Comparison of ENCODE assay signal across 8 cellular contexts in genomic region chr22:49936018-49936972, GRCh38. TPM values are rescaled to one million over a fixed set of nuclear protein-coding genes. Genes with fewer than 3 reads are reported as not detected.
DNase-seq lines count a peak whose midpoint lies in the region; ATAC-seq lines count a peak whose summit lies in the region.

No MANE protein-coding gene starts in this region.

- ATAC-seq in GM21786 (IDR thresholded peaks at IDR 0.05; ENCODE audit: unreplicated experiment) (peak; percentile 55), T-helper 17 cell (peak; percentile 85), sciatic nerve (peak; percentile 59)

- peak; percentile 88 for DNase-seq in ELR (ENCODE audit: low read depth)
- DNase-seq in KBM-7, result peak; percentile 85
- DNase-seq in T-helper 17 cell, result peak; percentile 90 to 94 (median 94)
- peak; percentile 33 for DNase-seq in amniotic stem cell (lab: John Stamatoyannopoulos, UW)
- DNase-seq in hepatic stellate cell (ENCODE audit: low spot score), result peak; percentile 78
- DNase-seq in sciatic nerve (ENCODE audit: low spot score), result peak; percentile 92
- DNase-seq in NCI-H2107 treated with DMSO at 0.1 percent for 48 hours (lab: John Stamatoyannopoulos, UW; ENCODE audit: unreplicated experiment), result no peak

- intact Hi-C loops in sciatic nerve (cut with DNase I), result no loop called here

- H3K36me3 Mint-ChIP-seq in T-helper 17 cell (ENCODE audit: low read depth), result no peaks in the 10 kb centered on the region

- H3K4me1 Mint-ChIP-seq in T-helper 17 cell, result peaks cover 13% of the 10 kb centered on the region

- H3K27me3 Mint-ChIP-seq in T-helper 17 cell, result no peaks in the 10 kb centered on the region

- peak overlapping the region; percentile 79 for H3K4me3 Mint-ChIP-seq in T-helper 17 cell

- in situ Hi-C loops in KBM-7 (cut with MboI; ENCODE audit: low pct_unique_long_range_greater_than_20kb, low sequenced_read_pairs), result loop anchor here (10.0 kb wide), 1 partner anchor 269 kb away; the partner anchor contains the start of gene SELENOO

- H3K27ac Mint-ChIP-seq in T-helper 17 cell, result peak overlapping the region; percentile 82

- H3K9me3 ChIP-seq in T-helper 17 cell (ENCODE audit: control insufficient read depth, low read length, poor library complexity, severe bottlenecking), result no peaks in the 10 kb centered on the region

RNA-seq across cellular contexts. Expression of gene CRELD2, which starts 17.9 kb away (rescaled TPM):
- total RNA-seq in T-helper 17 cell (10 to 100 TPM; 28.1 to 36.7 TPM), sciatic nerve (35.8 TPM)

RNA-seq across cellular contexts. Expression of gene ALG12, which starts 18.1 kb away (rescaled TPM):
- total RNA-seq in T-helper 17 cell, result 10 to 100 TPM; 13.7 to 15.4 TPM
- total RNA-seq in sciatic nerve, result 13.6 TPM

RNA-seq across cellular contexts. Expression of gene PIM3, which starts 24.3 kb away (rescaled TPM):
- total RNA-seq in T-helper 17 cell (100 to 1,000 TPM; 227 to 241 TPM), sciatic nerve (62.2 TPM)
